ENCODE assay signal across 14 cellular contexts in the genomic region with DNA sequence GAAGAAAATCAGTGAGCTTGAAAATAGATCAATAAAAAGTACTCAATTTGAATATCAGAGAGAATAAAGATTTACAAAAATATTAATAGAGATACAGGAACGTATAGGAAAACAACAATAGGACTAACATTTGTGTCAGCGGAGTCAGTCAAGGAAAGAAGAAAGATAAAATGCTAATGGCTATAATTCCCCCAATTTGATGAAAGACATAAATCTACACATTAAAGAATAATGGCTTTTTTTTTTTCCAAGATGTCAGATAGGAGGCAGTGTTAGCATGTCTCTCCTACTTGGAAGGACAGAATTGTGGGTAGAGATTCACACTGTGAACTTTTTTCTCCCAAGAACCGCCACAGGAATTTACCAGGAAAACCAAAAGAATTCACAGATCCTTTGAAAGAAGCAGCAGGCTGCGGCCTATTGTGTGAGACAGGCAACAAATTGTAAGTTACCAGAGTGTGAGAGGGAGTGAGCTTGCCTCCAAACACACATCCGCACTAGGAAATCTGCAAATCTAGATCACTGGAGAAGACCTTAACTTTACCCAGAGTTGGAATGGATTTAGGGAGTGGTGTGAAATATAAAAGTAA.
A peak's percentile ranks its signal among the peaks of the same experiment; 100 is the strongest.
DNase-seq lines count a peak whose midpoint lies in the region.
"Had no signal": no experiment of that assay in that cellular context is flagged by ENCODE, and none has a peak within 500 bp of the region (broad histone marks: within the 10 kb centered on the region; RNA-seq: fewer than 3 reads in every experiment).

No MANE protein-coding gene starts in this region.

- no CpG with 5 or more reads among the region's 5 CpGs for WGBS in neuronal stem cell (ENCODE audit: extremely low coverage in 2 of 2, insufficient read length in 2 of 2, insufficient replicate concordance in 1 of 2), 2 donors

- no peak overlapping the region for H2BK120ac ChIP-seq in neuronal stem cell (ENCODE audit: low read depth, low read length)

- no peak overlapping the region for H2BK12ac ChIP-seq in neuronal stem cell (ENCODE audit: low read length)

- H2AK5ac ChIP-seq in neuronal stem cell (ENCODE audit: low read depth, low read length): no peak overlapping the region

- no peak overlapping the region for H3K27ac ChIP-seq in neuronal stem cell (replicated peaks; ENCODE audit: low read length)

- H2BK5ac ChIP-seq in neuronal stem cell (ENCODE audit: low read length): no peak overlapping the region

- H3K14ac ChIP-seq in neuronal stem cell (ENCODE audit: low read length): no peak overlapping the region

- peak overlapping the region; percentile 80 for H2AFZ ChIP-seq in neuronal stem cell (ENCODE audit: low read length)

- peaks cover 0 to 5% of the 10 kb centered on the region in 2 donors for H3K4me1 ChIP-seq in neuronal stem cell (ENCODE audit: control insufficient read depth in 2 of 2, insufficient read depth in 1 of 2, low read depth in 1 of 2, low read length in 2 of 2)
- H3K4me1 ChIP-seq: Caco-2 had no signal

- H4K8ac ChIP-seq in neuronal stem cell (ENCODE audit: low read depth, low read length): no peak overlapping the region

- H3K23ac ChIP-seq in neuronal stem cell (ENCODE audit: low read depth, low read length, poor library complexity): no peak overlapping the region

- no peaks in the 10 kb centered on the region for H3K79me1 ChIP-seq in neuronal stem cell (ENCODE audit: low read depth, low read length)

- DNase-seq in ELR (ENCODE audit: low read depth): peak; percentile 4
- DNase-seq in RPMI7951 (ENCODE audit: low read depth): peak; percentile 1
- peak; percentile 22 for DNase-seq in foreskin melanocyte
- DNase-seq in neuronal stem cell (ENCODE audit: low spot score): no peak
- no peak for DNase-seq in ureter (ENCODE audit: low spot score)
- DNase-seq in activated naive CD4-positive, alpha-beta T cell (lab: John Stamatoyannopoulos, UW): no peak
- DNase-seq in NCI-H748 treated with DMSO at 0.1 percent for 48 hours (lab: John Stamatoyannopoulos, UW): no peak
- DNase-seq: AML-193, Caco-2, DMS53, GDM1, H7, NCI-H187 treated with DMSO at 0.1 percent for 48 hours, SIG-M5 had no signal

- no peak overlapping the region for H2BK15ac ChIP-seq in neuronal stem cell (ENCODE audit: low read length)

- H3K18ac ChIP-seq in neuronal stem cell (ENCODE audit: low read length): no peak overlapping the region

- H3K4me3 ChIP-seq in neuronal stem cell (ENCODE audit: low read length in 2 of 2): no peak overlapping the region

- H3K4ac ChIP-seq in neuronal stem cell (ENCODE audit: low read length): no peak overlapping the region

- H3K36me3 ChIP-seq in neuronal stem cell (replicated peaks in 1 of 2; ENCODE audit: control insufficient read depth in 2 of 2, insufficient read depth in 2 of 2, low read length in 2 of 2): peaks cover 0 to 3% of the 10 kb centered on the region in 2 donors

- H3K9ac ChIP-seq in neuronal stem cell (ENCODE audit: low read depth, low read length, poor library complexity): no peak overlapping the region

- H4K91ac ChIP-seq in neuronal stem cell (ENCODE audit: low read depth, low read length, poor library complexity): no peak overlapping the region

- peaks cover 4 to 20% of the 10 kb centered on the region in 2 donors for H3K9me3 ChIP-seq in neuronal stem cell (replicated peaks in 1 of 2; ENCODE audit: control insufficient read depth in 2 of 2, insufficient read depth in 1 of 2, low read depth in 1 of 2, low read length in 2 of 2)
- H3K9me3 ChIP-seq: Caco-2 had no signal

- H3K4me2 ChIP-seq in neuronal stem cell (ENCODE audit: insufficient read depth, low read length, poor library complexity, severe bottlenecking): no peak overlapping the region

- H3K27me3 ChIP-seq in neuronal stem cell (ENCODE audit: control insufficient read depth in 3 of 3, insufficient read depth in 3 of 3, low read depth in 1 of 3, low read length in 3 of 3): no peaks in the 10 kb centered on the region

Comparison
In these comparisons a context has a peak if more than half of its experiments do, and no peak if none do; other contexts are left out.
1. DNase-seq: peak in ELR (single experiment), RPMI7951 (single experiment) and foreskin melanocyte (single experiment); none in neuronal stem cell (single experiment), ureter (single experiment), activated naive CD4-positive, alpha-beta T cell (0 of 4) and NCI-H748 treated with DMSO at 0.1 percent for 48 hours (single experiment).